In genomic region chr6:84141506-84141905, GRCh38 we compare ENCODE assay signal across 25 cellular contexts.
"Had no signal": no experiment of that assay in that cellular context is flagged by ENCODE, and none has a peak within 500 bp of the region (broad histone marks: within the 10 kb centered on the region; RNA-seq: fewer than 3 reads in every experiment).

No MANE protein-coding gene starts in this region.

- H3K36me3 ChIP-seq: pancreas had no signal

- H3K4me1 ChIP-seq: lower lobe of right lung, pancreas, sigmoid colon, spleen, testis, tibial artery, upper lobe of left lung had no signal

- H3K4me3 ChIP-seq: coronary artery, lower lobe of right lung, pancreas, sigmoid colon, spleen, testis, tibial artery, upper lobe of left lung had no signal

- DNase-seq: dermis blood vessel endothelial cell; effector memory CD4-positive, alpha-beta T cell; hypothalamus; immature natural killer cell; islet precursor cell; kidney glomerular epithelial cell; left colon; left ventricle myocardium superior; lower lobe of right lung; natural killer cell; pancreas; sigmoid colon; spleen; stimulated activated CD4-positive, alpha-beta T cell treated with anti-CD3 and anti-CD28 coated beads, Interleukin-4, amount 100 ng/mL, for 4 hours; stimulated activated naive CD8-positive, alpha-beta T cell treated with anti-CD3 and anti-CD28 coated beads, Interleukin-15, Interleukin-2, amounts not matched to agents 100 U/mL and 50 U/mL, for 24 hours; substantia nigra; testis; tibial artery; upper lobe of left lung had no signal

- H3K27me3 ChIP-seq: neutrophil, pancreas, sigmoid colon, spleen, testis, tibial artery, upper lobe of left lung had no signal

- H3K27ac ChIP-seq: coronary artery, lower lobe of right lung, neutrophil, pancreas, sigmoid colon, spleen, testis, tibial artery, upper lobe of left lung had no signal

- H3K9me3 ChIP-seq: lower lobe of right lung, neutrophil, pancreas, sigmoid colon, spleen, testis, tibial artery, upper lobe of left lung had no signal

- ATAC-seq: left colon; left ventricle myocardium superior; lower lobe of right lung; natural killer cell; pancreas; stimulated activated memory B cell treated with anti-CD40 and anti-IgM and Interleukin-4, amounts not matched to agents 10 μg/mL and 1 μg/mL and 100 μg/mL, for 72 hours; stimulated activated naive CD8-positive, alpha-beta T cell treated with anti-CD3 and anti-CD28 coated beads, Interleukin-15, Interleukin-2, amounts not matched to agents 100 U/mL and 50 U/mL, for 24 hours had no signal

- FAIRE-seq: endometrium, frontal cortex, pancreas, urothelium cell line had no signal
